In genomic region chr7:1101580-1102431, GRCh38 we compare ENCODE assay signal across 1 cellular context.
A peak's percentile ranks its signal among the peaks of the same experiment; 100 is the strongest.
TF ChIP-seq lines count a peak whose summit lies in the region.

No MANE protein-coding gene starts in this region.

TF ChIP-seq in HepG2, 621 proteins besides CTCF, POLR2A, EP300 and RAD21 (continued from another document and continues in another):
- TF ChIP-seq ZHX2 (IDR thresholded peaks at IDR 0.05; ENCODE audit: low read depth) (no peak), ZHX2 (CRISPR knock-in tag; IDR thresholded peaks at IDR 0.05; ENCODE audit: borderline replicate concordance) (no peak), ZBTB8A (CRISPR knock-in tag; IDR thresholded peaks at IDR 0.05; ENCODE audit: borderline replicate concordance, low read depth) (no peak), FOXC1 (CRISPR knock-in tag; IDR thresholded peaks at IDR 0.05; ENCODE audit: borderline replicate concordance) (peak; percentile 48; the same call in 1 of the 2 replicates), PAX8 (CRISPR knock-in tag; IDR thresholded peaks at IDR 0.05; ENCODE audit: borderline replicate concordance) (no peak), ZNF724P (CRISPR knock-in tag; IDR thresholded peaks at IDR 0.05; ENCODE audit: borderline replicate concordance) (peak; percentile 39; the same call in 1 of the 2 replicates), NFYC (CRISPR knock-in tag; IDR thresholded peaks at IDR 0.05) (no peak), AHDC1 (CRISPR knock-in tag; IDR thresholded peaks at IDR 0.05; ENCODE audit: borderline replicate concordance) (0 out of 2 replicates have a peak, but pooled peaks have one; percentile 20), MAF1 (CRISPR knock-in tag; IDR thresholded peaks at IDR 0.05; ENCODE audit: borderline replicate concordance) (no peak), YEATS2 (CRISPR knock-in tag; IDR thresholded peaks at IDR 0.05; ENCODE audit: borderline replicate concordance) (peak; percentile 35; the same call in 1 of the 2 replicates), FOSL2 (CRISPR knock-in tag; IDR thresholded peaks at IDR 0.05) (peak; percentile 51), SRSF1 (optimal IDR thresholded peaks at IDR 0.05; ENCODE audit: low read depth, low read length) (no peak), ZKSCAN5 (CRISPR knock-in tag; IDR thresholded peaks at IDR 0.05) (no peak), HMGXB3 (CRISPR knock-in tag; IDR thresholded peaks at IDR 0.05; ENCODE audit: borderline replicate concordance) (no peak), ELK4 (CRISPR knock-in tag; IDR thresholded peaks at IDR 0.05; ENCODE audit: borderline replicate concordance) (no peak), ATF7-NPFF (CRISPR knock-in tag; IDR thresholded peaks at IDR 0.05; ENCODE audit: low read depth) (peak; percentile 56; the same call in 1 of the 2 replicates), ZNF34 (CRISPR knock-in tag; IDR thresholded peaks at IDR 0.05; ENCODE audit: borderline replicate concordance) (no peak), LRRFIP1 (CRISPR knock-in tag; conservative IDR thresholded peaks at IDR 0.05) (no peak), NFIB (CRISPR knock-in tag; IDR thresholded peaks at IDR 0.05; ENCODE audit: borderline replicate concordance) (no peak), GABPA (IDR thresholded peaks at IDR 0.05; ENCODE audit: low read depth, low read length) (no peak), GABPA (CRISPR knock-in tag; IDR thresholded peaks at IDR 0.05; ENCODE audit: low read depth) (no peak), GFI1 (CRISPR knock-in tag; IDR thresholded peaks at IDR 0.05; ENCODE audit: borderline replicate concordance) (no peak), RELA (CRISPR knock-in tag; IDR thresholded peaks at IDR 0.05) (no peak), JUNB (CRISPR knock-in tag; IDR thresholded peaks at IDR 0.05; ENCODE audit: borderline replicate concordance) (0 out of 2 replicates have a peak, but pooled peaks have one; percentile 51), NFE2L1 (CRISPR knock-in tag; IDR thresholded peaks at IDR 0.05; ENCODE audit: borderline replicate concordance) (no peak), NPAS2 (CRISPR knock-in tag; IDR thresholded peaks at IDR 0.05; ENCODE audit: borderline replicate concordance) (no peak), XBP1 (CRISPR knock-in tag; IDR thresholded peaks at IDR 0.05) (no peak), YY1 (IDR thresholded peaks at IDR 0.05; ENCODE audit: insufficient read depth, insufficient replicate concordance, low read depth, low read length) (no peak), KDM4B (CRISPR knock-in tag; IDR thresholded peaks at IDR 0.05) (0 out of 2 replicates have a peak, but pooled peaks have one; percentile 40), GTF3A (CRISPR knock-in tag; conservative IDR thresholded peaks at IDR 0.05) (no peak), PTBP1 (IDR thresholded peaks at IDR 0.05; ENCODE audit: low read depth, low read length, poor library complexity, severe bottlenecking) (no peak), SNAPC2 (CRISPR knock-in tag; IDR thresholded peaks at IDR 0.05) (no peak), CCAR2 (optimal IDR thresholded peaks at IDR 0.05; ENCODE audit: low read depth, low read length) (no peak), CHD4 (IDR thresholded peaks at IDR 0.05; ENCODE audit: borderline replicate concordance, low read length) (no peak), AGO1 (IDR thresholded peaks at IDR 0.05; ENCODE audit: low read depth, low read length, poor library complexity, severe bottlenecking) (no peak), GLMP (CRISPR knock-in tag; IDR thresholded peaks at IDR 0.05; ENCODE audit: borderline replicate concordance) (no peak), DNMT1 (CRISPR knock-in tag; IDR thresholded peaks at IDR 0.05) (no peak)
- TF ChIP-seq, protein P1, sequence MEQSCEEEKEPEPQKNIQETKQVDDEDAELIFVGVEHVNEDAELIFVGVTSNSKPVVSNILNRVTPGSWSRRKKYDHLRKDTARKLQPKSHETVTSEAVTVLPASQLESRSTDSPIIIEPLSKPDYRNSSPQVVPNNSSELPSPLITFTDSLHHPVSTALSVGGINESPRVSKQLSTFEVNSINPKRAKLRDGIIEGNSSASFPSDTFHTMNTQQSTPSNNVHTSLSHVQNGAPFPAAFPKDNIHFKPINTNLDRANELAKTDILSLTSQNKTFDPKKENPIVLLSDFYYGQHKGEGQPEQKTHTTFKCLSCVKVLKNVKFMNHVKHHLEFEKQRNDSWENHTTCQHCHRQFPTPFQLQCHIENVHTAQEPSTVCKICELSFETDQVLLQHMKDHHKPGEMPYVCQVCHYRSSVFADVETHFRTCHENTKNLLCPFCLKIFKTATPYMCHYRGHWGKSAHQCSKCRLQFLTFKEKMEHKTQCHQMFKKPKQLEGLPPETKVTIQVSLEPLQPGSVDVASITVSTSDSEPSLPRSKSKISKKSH (CRISPR knock-in tag; IDR thresholded peaks at IDR 0.05; ENCODE audit: borderline replicate concordance), result no peak
